27 cellular contexts compared by ENCODE assay signal in genomic region chr7:151504715-151505326, GRCh38. TPM values are rescaled to one million over a fixed set of nuclear protein-coding genes. Genes with fewer than 3 reads are reported as not detected.
DNase-seq lines count a peak whose midpoint lies in the region; ATAC-seq, FAIRE-seq and TF ChIP-seq lines count a peak whose summit lies in the region.
"Had no signal": no experiment of that assay in that cellular context is flagged by ENCODE, and none has a peak within 500 bp of the region (broad histone marks: within the 10 kb centered on the region; RNA-seq: fewer than 3 reads in every experiment).

No MANE protein-coding gene starts in this region.

- in situ Hi-C loops in K562 (cut with MboI) (no loop called here), brain microvascular endothelial cell (cut with HindIII; ENCODE audit: low pct_ligation_motif_present, low sequenced_read_pairs) (no loop called here)

- no peak overlapping the region for H3K9ac ChIP-seq in K562 (ENCODE audit: insufficient read depth in 1 of 2, low read depth in 2 of 2, low read length in 2 of 2)

- peaks cover 90% of the 10 kb centered on the region for H3K4me1 ChIP-seq in left ventricle myocardium inferior
- peaks cover 5 to 77% (median 58%) of the 10 kb centered on the region in 9 donors for H3K4me1 ChIP-seq in heart right ventricle
- H3K4me1 ChIP-seq in K562 (replicated peaks in 1 of 2; ENCODE audit: control insufficient read depth in 2 of 2, insufficient read depth in 2 of 2, low read length in 2 of 2) = peaks cover 10 to 17% of the 10 kb centered on the region in 2 experiments; a peak in 4 of 5 replicates
- H3K4me1 ChIP-seq in gastroesophageal sphincter = peaks cover 35 to 96% (median 39%) of the 10 kb centered on the region in 3 donors
- H3K4me1 ChIP-seq in tibial nerve = peaks cover 0 to 53% (median 24%) of the 10 kb centered on the region in 4 donors

- POLR2A ChIA-PET in K562 (lab: Yijun Ruan, JAX) = interaction anchor here (0.6 to 6.2 kb wide), 6 partner anchors 10 to 1291 kb away, joined by 3 to 71 read pairs (median 4); partner anchors contain the start of gene RHEB

- intact Hi-C loops in left ventricle myocardium inferior (cut with micrococcal nuclease) (no loop called here), heart right ventricle (cut with DNase I) (no loop called here), K562 (cut with micrococcal nuclease) (no loop called here)

- peaks cover 19% of the 10 kb centered on the region for H3K9me1 ChIP-seq in K562 (ENCODE audit: control insufficient read depth, insufficient read depth, low read length)

- no peak overlapping the region for H2AFZ ChIP-seq in K562 (ENCODE audit: low read depth, low read length)

- H3K36me3 ChIP-seq in left ventricle myocardium inferior (peaks cover 3% of the 10 kb centered on the region), heart right ventricle (no peaks in the 10 kb centered on the region), K562 (ENCODE audit: control insufficient read depth, insufficient read depth, low read length) (peaks cover 4% of the 10 kb centered on the region; the same call in 2 of the 3 replicates), gastroesophageal sphincter (no peaks in the 10 kb centered on the region), tibial nerve (no peaks in the 10 kb centered on the region), brain microvascular endothelial cell (replicated peaks) (no peaks in the 10 kb centered on the region)
- H3K36me3 ChIP-seq: thyroid gland had no signal

- H3K27ac ChIP-seq in left ventricle myocardium inferior (replicated peaks) = peak overlapping the region; percentile 35
- peak overlapping the region in 1 of 10 donors; percentile 23 for H3K27ac ChIP-seq in heart right ventricle
- no peak overlapping the region for H3K27ac ChIP-seq in K562 (ENCODE audit: extremely low read depth, low read depth, low read length)
- peak overlapping the region in 3 of 4 donors; percentile 65 to 69 (median 67) for H3K27ac ChIP-seq in gastroesophageal sphincter
- peak overlapping the region in 3 of 4 donors; percentile 25 to 69 (median 53) for H3K27ac ChIP-seq in tibial nerve
- no peak overlapping the region for H3K27ac ChIP-seq in brain microvascular endothelial cell
- H3K27ac ChIP-seq: RWPE1, SK-N-MC, thyroid gland had no signal

- H3K79me2 ChIP-seq in K562 (ENCODE audit: control insufficient read depth, insufficient read depth, low read length) = peaks cover 100% of the 10 kb centered on the region

- TF ChIP-seq POLR2A in K562 (conservative IDR thresholded peaks at IDR 0.05) (no peak), gastroesophageal sphincter (IDR thresholded peaks at IDR 0.05) (no peak), tibial nerve (IDR thresholded peaks at IDR 0.05) (no peak)

- H3K27me3 ChIP-seq in left ventricle myocardium inferior (ENCODE audit: low read depth) = no peaks in the 10 kb centered on the region
- H3K27me3 ChIP-seq in heart right ventricle = no peaks in the 10 kb centered on the region
- H3K27me3 ChIP-seq in K562 (ENCODE audit: control insufficient read depth in 2 of 2, insufficient read depth in 2 of 2, low read length in 2 of 2) = no peaks in the 10 kb centered on the region
- no peaks in the 10 kb centered on the region for H3K27me3 ChIP-seq in gastroesophageal sphincter
- no peaks in the 10 kb centered on the region for H3K27me3 ChIP-seq in tibial nerve
- H3K27me3 ChIP-seq in brain microvascular endothelial cell (replicated peaks) = no peaks in the 10 kb centered on the region
- H3K27me3 ChIP-seq: thyroid gland had no signal

- H3K9me3 ChIP-seq in left ventricle myocardium inferior (replicated peaks) = no peaks in the 10 kb centered on the region
- no peaks in the 10 kb centered on the region for H3K9me3 ChIP-seq in heart right ventricle
- H3K9me3 ChIP-seq in K562 (replicated peaks; ENCODE audit: control insufficient read depth, insufficient read depth, low read depth, low read length) = no peaks in the 10 kb centered on the region
- no peaks in the 10 kb centered on the region for H3K9me3 ChIP-seq in gastroesophageal sphincter
- no peaks in the 10 kb centered on the region for H3K9me3 ChIP-seq in tibial nerve
- H3K9me3 ChIP-seq: thyroid gland had no signal

- TF ChIP-seq RAD21 in K562 (CRISPR knock-in tag; conservative IDR thresholded peaks at IDR 0.05 in 1 of 2, IDR thresholded peaks at IDR 0.05 in 1 of 2) = no peak

- ATAC-seq in heart right ventricle (no peak), K562 (no peak), gastroesophageal sphincter (no peak), HG03460 (IDR thresholded peaks at IDR 0.05; ENCODE audit: unreplicated experiment) (no peak)

- FAIRE-seq in K562 (lab: Jason Lieb, UNC) = no peak
- FAIRE-seq: H54, TTC549 had no signal

- TF ChIP-seq EP300 in K562 (IDR thresholded peaks at IDR 0.05; ENCODE audit: low read length) (no peak), gastroesophageal sphincter (IDR thresholded peaks at IDR 0.05) (no peak), tibial nerve (IDR thresholded peaks at IDR 0.05) (no peak)

- BruUV-seq in K562 (replicated peaks; lab: Mats Ljungman, UMichigan) = no TSS peak

- H3K4me3 ChIP-seq in left ventricle myocardium inferior (no peak overlapping the region), heart right ventricle (no peak overlapping the region), K562 (no peak overlapping the region), gastroesophageal sphincter (no peak overlapping the region), tibial nerve (no peak overlapping the region), brain microvascular endothelial cell (ENCODE audit: low read depth, low read length) (no peak overlapping the region)
- H3K4me3 ChIP-seq: SK-N-MC, thyroid gland had no signal

- DNase-seq in left ventricle myocardium inferior (no peak), heart right ventricle (no peak), K562 (ENCODE audit: extremely low read depth in 1 of 4, low spot score in 3 of 4) (no peak), tibial nerve (ENCODE audit: low spot score in 2 of 2) (no peak), brain microvascular endothelial cell (no peak), NCI-H2227 treated with DMSO at 0.1 percent for 48 hours (lab: John Stamatoyannopoulos, UW) (no peak)
- DNase-seq: 8988T; activated CD4-positive, alpha-beta memory T cell treated with anti-CD3 and anti-CD28 coated beads, Interleukin-2, amount 10 ng/mL, durations not matched to agents 7 days and 5 days; activated CD4-positive, CD25-positive, alpha-beta regulatory T cell treated with anti-CD3 and anti-CD28 coated beads, Interleukin-2, amount 50 U/mL, for 72 hours; activated CD8-positive, alpha-beta memory T cell treated with anti-CD3 and anti-CD28 coated beads, Interleukin-2, amount 50 U/mL, for 48 hours; activated naive CD8-positive, alpha-beta T cell treated with anti-CD3 and anti-CD28 coated beads, Interleukin-2, amount 10 ng/mL, durations not matched to agents 7 days and 5 days; CD8-positive, alpha-beta memory T cell; central memory CD4-positive, alpha-beta T cell; dermis blood vessel endothelial cell; DMS153; GDM1; IMR-90; NCI-H1092 treated with DMSO at 0.1 percent for 48 hours; NCI-H187; stimulated activated naive CD8-positive, alpha-beta T cell treated with anti-CD3 and anti-CD28 coated beads, Interleukin-15, Interleukin-2, amounts not matched to agents 100 U/mL and 50 U/mL, for 24 hours; thyroid gland had no signal

- CTCF ChIA-PET in K562 (lab: Yijun Ruan, JAX; ENCODE audit: low intra/inter-chr PET ratio) = no interaction called here

- 90 to 96% methylated on average over 4 of the region's 4 CpGs for WGBS in heart right ventricle, 2 donors
- 55% methylated on average over 4 of the region's 4 CpGs for WGBS in K562 (ENCODE audit: insufficient coverage, low coverage, missing lambda C conversion rate)
- 72 to 79% methylated on average over 4 of the region's 4 CpGs for WGBS in gastroesophageal sphincter (ENCODE audit: low coverage in 1 of 2), 2 donors
- 79 to 86% methylated on average over 4 of the region's 4 CpGs for WGBS in tibial nerve, 2 donors

- H4K20me1 ChIP-seq in K562 (replicated peaks; ENCODE audit: control insufficient read depth, insufficient read depth, low read length) = peaks cover 51% of the 10 kb centered on the region

- H3K4me2 ChIP-seq in K562 (ENCODE audit: insufficient read depth, low read length) = no peak overlapping the region

- TF ChIP-seq CTCF in left ventricle myocardium inferior (IDR thresholded peaks at IDR 0.05; ENCODE audit: borderline replicate concordance) (no peak), heart right ventricle (IDR thresholded peaks at IDR 0.05) (no peak), K562 (IDR thresholded peaks at IDR 0.05 in 2 of 3, conservative IDR thresholded peaks at IDR 0.05 in 1 of 3; ENCODE audit: insufficient read depth in 2 of 3, low read depth in 1 of 3, low read length in 3 of 3) (no peak), gastroesophageal sphincter (IDR thresholded peaks at IDR 0.05) (no peak), tibial nerve (IDR thresholded peaks at IDR 0.05) (no peak), brain microvascular endothelial cell (IDR thresholded peaks at IDR 0.05; ENCODE audit: low read depth, low read length, missing control alignments) (no peak)

TF ChIP-seq in K562, 482 proteins besides CTCF, POLR2A, EP300 and RAD21 (continues in another document):
- TF ChIP-seq SMARCA5 (IDR thresholded peaks at IDR 0.05) = 0 out of 2 replicates have a peak, but pooled peaks have one; percentile 68
- 0 out of 4 replicates have a peak, but pooled peaks of 1 of the 2 experiments have one; percentile 64 for TF ChIP-seq CSDE1 (IDR thresholded peaks at IDR 0.05)

RNA-seq across cellular contexts. Expression of gene RHEB, which starts 14.9 kb away (rescaled TPM):
- 113 TPM for total RNA-seq in left ventricle myocardium inferior
- 100 to 1,000 TPM in 8 of 10 donors, 10 to 100 TPM in 2; 87.0 to 166 (median 104) TPM for total RNA-seq in heart right ventricle
- polyA plus RNA-seq in heart right ventricle = 100 to 1,000 TPM in 1 of 2 donors, 10 to 100 TPM in 1; 56.0 to 174 TPM
- 35.9 and 119 TPM in 2 replicates for total RNA-seq in K562 (2011; cell fraction: chromatin; rRNA removed; ENCODE audit: low replicate concordance)
- 22.3 and 24.1 TPM in 2 replicates for total RNA-seq in K562 (2011; cell fraction: nucleolus; rRNA removed)
- 69.2 and 108 TPM in 2 replicates for total RNA-seq in K562 (2011; cell fraction: nucleoplasm; rRNA removed)
- total RNA-seq in K562 (2014; rRNA removed) = 122 and 126 TPM in 2 replicates
- total RNA-seq in K562 (2014; rRNA removed; fragmentation: Illumina TruSeq; extraction: Trizol) = 213 and 243 TPM in 2 replicates
- 168 and 182 TPM in 2 replicates for total RNA-seq in K562 (2015; rRNA removed; fragmentation: Illumina TruSeq; extraction: Trizol)
- total RNA-seq in K562 (2021) = 156 and 162 TPM in 2 replicates
- 139 and 249 TPM in 2 replicates for polyA plus RNA-seq in K562 (2011; rRNA removed)
- 56.0 and 60.3 TPM in 2 replicates for polyA plus RNA-seq in K562 (2011; cell fraction: cytosol; rRNA removed)
- 30.6 and 47.5 TPM in 2 replicates for polyA plus RNA-seq in K562 (2011; cell fraction: nucleus; rRNA removed)
- polyA plus RNA-seq in K562 (2012) = 144 and 166 TPM in 2 replicates
- 152 and 189 TPM in 2 replicates for polyA plus RNA-seq in K562 (2014; fragmentation: Illumina TruSeq; extraction: Trizol)
- 10 to 100 TPM; 28.5 to 35.3 TPM for polyA plus RNA-seq in K562 (2014; fragmentation: Nextera tagmentation; extraction: Ambion mirVana)
- 205 and 230 TPM in 2 replicates for polyA plus RNA-seq in K562 (2014; rRNA removed)
- 73.7 and 78.8 TPM in 2 replicates for polyA minus RNA-seq in K562 (2011; rRNA and poly(A)+ RNA removed)
- 30.4 and 62.8 TPM in 2 replicates for polyA minus RNA-seq in K562 (2011; cell fraction: cytosol; rRNA and poly(A)+ RNA removed)
- 19.4 and 22.0 TPM in 2 replicates for polyA minus RNA-seq in K562 (2011; cell fraction: nucleus; rRNA and poly(A)+ RNA removed)
- total RNA-seq in gastroesophageal sphincter = 100 to 1,000 TPM; 107 to 229 (median 155) TPM
- 100 to 1,000 TPM in 3 of 4 donors, 10 to 100 TPM in 1; 95.4 to 128 (median 103) TPM for total RNA-seq in tibial nerve

Comparison
In these comparisons a context has a peak if more than half of its experiments do, and no peak if none do; other contexts are left out.
1. H3K27ac ChIP-seq: peak in left ventricle myocardium inferior (single experiment), gastroesophageal sphincter (3 of 4) and tibial nerve (3 of 4); none in K562 (single experiment) and brain microvascular endothelial cell (single experiment).